8 cellular contexts compared by ENCODE assay signal in the genomic region with DNA sequence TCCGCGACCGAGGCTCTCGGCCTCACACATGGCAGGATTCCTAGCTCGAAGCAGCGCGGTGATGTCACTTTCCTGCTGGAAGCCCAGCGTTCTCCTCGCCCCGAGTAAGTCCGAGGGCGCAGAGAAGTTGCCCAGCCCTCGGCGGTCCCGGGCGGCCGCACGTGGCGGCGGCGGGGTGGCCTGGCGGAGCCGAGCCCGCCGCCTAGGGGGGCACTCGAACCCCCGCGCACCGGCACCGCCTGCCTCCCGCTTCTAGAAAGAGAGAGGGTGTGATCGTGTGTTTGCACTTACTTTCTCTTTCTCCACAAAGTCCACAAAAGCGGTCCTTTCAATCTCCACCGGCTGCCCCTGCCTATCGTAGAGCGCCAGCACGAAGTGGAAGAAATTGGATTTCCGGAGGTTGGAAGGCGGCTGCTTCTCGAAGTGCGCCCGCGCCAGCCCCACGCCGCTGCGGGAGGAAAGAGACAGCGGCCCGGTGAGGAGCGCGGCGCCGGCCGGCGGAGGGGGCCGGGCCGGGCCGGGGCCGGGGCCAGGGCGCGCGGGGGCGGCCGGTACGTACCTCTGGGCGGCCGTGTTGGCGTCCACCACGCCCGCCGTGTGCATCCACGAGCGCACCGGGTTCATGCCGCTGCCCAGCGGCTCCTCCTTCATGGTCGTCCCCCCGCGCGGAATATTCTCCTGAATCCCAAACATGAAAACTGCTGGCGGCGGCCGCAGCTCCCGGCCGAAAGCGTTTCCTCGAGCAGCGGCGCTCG. TPM values are rescaled to one million over a fixed set of nuclear protein-coding genes. Genes with fewer than 3 reads are reported as not detected.
A peak's percentile ranks its signal among the peaks of the same experiment; 100 is the strongest.
DNase-seq lines count a peak whose midpoint lies in the region; ATAC-seq, FAIRE-seq and TF ChIP-seq lines count a peak whose summit lies in the region.

No MANE protein-coding gene starts in this region.

- H3K4me3 Mint-ChIP-seq in activated naive CD4-positive, alpha-beta T cell treated with anti-CD3 and anti-CD28 coated beads for 36 hours, result peak overlapping the region; percentile 68

- 2% methylated on average over 89 of the region's 89 CpGs for WGBS in thymus

- no peaks in the 10 kb centered on the region for H3K9me3 Mint-ChIP-seq in activated naive CD4-positive, alpha-beta T cell treated with anti-CD3 and anti-CD28 coated beads for 36 hours

- no peak overlapping the region for H3K27ac Mint-ChIP-seq in activated naive CD4-positive, alpha-beta T cell treated with anti-CD3 and anti-CD28 coated beads for 36 hours

- H3K9me1 ChIP-seq in keratinocyte (ENCODE audit: control insufficient read depth, extremely low read depth, insufficient read depth, low read length), result no peaks in the 10 kb centered on the region

- peak overlapping the region; percentile 94 for H3K4me3 ChIP-seq in adipocyte (ENCODE audit: low read length)
- H3K4me3 ChIP-seq in keratinocyte (ENCODE audit: control insufficient read depth in 2 of 3, extremely low read depth in 1 of 3, insufficient read depth in 2 of 3, low read depth in 1 of 3, low read length in 3 of 3), result peak overlapping the region; percentile 26 to 65 (median 61)
- H3K4me3 ChIP-seq in thymus (ENCODE audit: low read length), result peak overlapping the region; percentile 60

- no peak for ATAC-seq in HG03135 (IDR thresholded peaks at IDR 0.05; ENCODE audit: unreplicated experiment)
- no peak for ATAC-seq in HG02840 (IDR thresholded peaks at IDR 0.05; ENCODE audit: low FRiP score, unreplicated experiment)

- dilution Hi-C loops in keratinocyte (cut with MboI; ENCODE audit: extremely low pct_ligation_motif_present, low sequenced_read_pairs), result no loop called here

- CTCF ChIA-PET in activated naive CD4-positive, alpha-beta T cell treated with anti-CD3 and anti-CD28 coated beads for 36 hours (lab: Charles Lee), result interaction anchor here (0.6 kb wide), 1 partner anchor 1831 kb away, joined by 3 read pairs; no protein-coding TSS in a partner anchor

- H3K4me2 ChIP-seq in keratinocyte (ENCODE audit: control insufficient read depth, extremely low read depth, insufficient read depth, low read depth, low read length), result peak overlapping the region; percentile 73

- peaks cover 26% of the 10 kb centered on the region for H3K4me1 Mint-ChIP-seq in activated naive CD4-positive, alpha-beta T cell treated with anti-CD3 and anti-CD28 coated beads for 36 hours (ENCODE audit: low read depth)

- no peaks in the 10 kb centered on the region for H3K36me3 Mint-ChIP-seq in activated naive CD4-positive, alpha-beta T cell treated with anti-CD3 and anti-CD28 coated beads for 36 hours (ENCODE audit: low read depth)

- peaks cover 3% of the 10 kb centered on the region for H3K4me1 ChIP-seq in adipocyte (ENCODE audit: control insufficient read depth, insufficient read depth, low read length)
- peaks cover 4% of the 10 kb centered on the region for H3K4me1 ChIP-seq in keratinocyte (ENCODE audit: control insufficient read depth, extremely low read depth, insufficient read depth, low read length)
- H3K4me1 ChIP-seq in thymus (ENCODE audit: control insufficient read depth, insufficient read depth, low read length), result peaks cover 14% of the 10 kb centered on the region

- intact Hi-C loops in activated naive CD4-positive, alpha-beta T cell treated with anti-CD3 and anti-CD28 coated beads for 36 hours (cut with micrococcal nuclease), result loop anchor here (5.0 kb wide), 1 partner anchor 496 kb away; the partner anchor contains the start of gene MGMT

- H3K27me3 ChIP-seq in adipocyte (replicated peaks; ENCODE audit: control insufficient read depth, insufficient read depth, low read length) (no peaks in the 10 kb centered on the region), keratinocyte (ENCODE audit: control insufficient read depth, extremely low read depth, insufficient read depth, low read length) (peaks cover 97% of the 10 kb centered on the region), thymus (ENCODE audit: control insufficient read depth, insufficient read depth) (peaks cover 94% of the 10 kb centered on the region)

- TF ChIP-seq CTCF in keratinocyte (optimal IDR thresholded peaks at IDR 0.05 in 1 of 3, IDR thresholded peaks at IDR 0.05 in 1 of 3, conservative IDR thresholded peaks at IDR 0.05 in 1 of 3; ENCODE audit: extremely low read depth in 1 of 3, insufficient read depth in 2 of 3, low read length in 3 of 3), result no peak

- peak overlapping the region; percentile 33 for H2AFZ ChIP-seq in keratinocyte (ENCODE audit: control insufficient read depth, low read length)

- H4K20me1 ChIP-seq in keratinocyte (ENCODE audit: control insufficient read depth, extremely low read depth, insufficient read depth, low read length), result no peaks in the 10 kb centered on the region

- no peak for DNase-seq in activated naive CD4-positive, alpha-beta T cell treated with anti-CD3 and anti-CD28 coated beads for 36 hours
- DNase-seq in activated naive CD4-positive, alpha-beta T cell (lab: John Stamatoyannopoulos, UW), result no peak
- DNase-seq in adipocyte (ENCODE audit: low read depth) (peak; percentile 73), keratinocyte (ENCODE audit: low read depth, low spot score) (no peak), NCI-H1694 treated with DMSO at 0.1 percent for 48 hours (lab: John Stamatoyannopoulos, UW) (no peak)

- H3K27me3 Mint-ChIP-seq in activated naive CD4-positive, alpha-beta T cell treated with anti-CD3 and anti-CD28 coated beads for 36 hours (ENCODE audit: low read depth), result peaks cover 61% of the 10 kb centered on the region

- peak overlapping the region; percentile 96 for H3K9ac ChIP-seq in adipocyte (ENCODE audit: low read length)
- no peak overlapping the region for H3K9ac ChIP-seq in keratinocyte (ENCODE audit: control insufficient read depth, extremely low read depth, insufficient read depth, low read length)

- H3K9me3 ChIP-seq in adipocyte (ENCODE audit: control insufficient read depth, low read length) (no peaks in the 10 kb centered on the region), keratinocyte (ENCODE audit: control insufficient read depth, low read depth, low read length) (no peaks in the 10 kb centered on the region), thymus (ENCODE audit: control insufficient read depth) (no peaks in the 10 kb centered on the region)

- H3K27ac ChIP-seq in keratinocyte (ENCODE audit: control insufficient read depth, insufficient read depth, low read length), result no peak overlapping the region
- H3K27ac ChIP-seq in thymus (ENCODE audit: low read depth), result no peak overlapping the region

- no peaks in the 10 kb centered on the region for H3K36me3 ChIP-seq in adipocyte (ENCODE audit: control insufficient read depth, insufficient read depth, low read length, severe bottlenecking)
- no peaks in the 10 kb centered on the region for H3K36me3 ChIP-seq in keratinocyte (ENCODE audit: control insufficient read depth in 2 of 2, extremely low read depth in 1 of 2, insufficient read depth in 2 of 2, low read length in 2 of 2)
- H3K36me3 ChIP-seq in thymus (ENCODE audit: control insufficient read depth, insufficient read depth), result no peaks in the 10 kb centered on the region

- no peaks in the 10 kb centered on the region for H3K79me2 ChIP-seq in keratinocyte (ENCODE audit: control insufficient read depth, insufficient read depth, low read length)

- no peak for FAIRE-seq in keratinocyte (lab: Jason Lieb, UNC)

RNA-seq across cellular contexts. Expression of gene EBF3, which starts 0.8 kb away (rescaled TPM):
- total RNA-seq in activated naive CD4-positive, alpha-beta T cell treated with anti-CD3 and anti-CD28 coated beads for 36 hours, result not detected
- polyA plus RNA-seq in keratinocyte (0.01 to 0.05 TPM in 2 of 3 replicates, not detected in the other), thymus (1.9 TPM)
- not detected for polyA plus RNA-seq in keratinocyte (2011; ENCODE audit: low read depth)
- polyA plus RNA-seq in keratinocyte (2011; cell fraction: cytosol; rRNA removed), result not detected in 2 replicates
- 0.03 TPM in 1 of 2 replicates, not detected in the other for polyA plus RNA-seq in keratinocyte (2011; cell fraction: nucleus; rRNA removed)
- not detected in 2 replicates for polyA plus RNA-seq in keratinocyte (2012; ENCODE audit: low replicate concordance)
- polyA minus RNA-seq in keratinocyte, result not detected in 3 replicates
- not detected for polyA minus RNA-seq in keratinocyte (2011; cell fraction: cytosol; rRNA and poly(A)+ RNA removed)
- not detected in 2 replicates for polyA minus RNA-seq in keratinocyte (2011; cell fraction: nucleus; rRNA and poly(A)+ RNA removed)
